In the genomic region with DNA sequence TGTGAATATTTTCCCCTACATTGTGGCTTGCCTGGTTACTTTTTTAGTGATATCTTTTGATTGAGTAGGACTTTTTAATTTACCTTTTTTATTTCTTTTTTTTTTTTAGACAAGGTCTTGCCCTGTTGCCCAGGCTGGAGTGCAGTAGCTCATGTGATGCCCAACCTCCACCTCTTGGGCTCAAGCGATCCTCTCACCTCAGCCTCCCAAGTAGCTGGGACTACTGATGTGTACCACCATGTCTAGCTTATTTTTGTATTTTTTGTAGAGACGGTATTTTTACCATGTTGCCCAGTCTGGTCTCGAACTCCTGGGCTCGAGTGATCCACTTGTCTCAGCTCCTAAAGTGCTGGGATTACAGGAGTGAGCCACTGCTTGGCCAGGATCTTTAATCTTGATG, we compare ENCODE assay signal across 17 cellular contexts. TPM values are rescaled to one million over a fixed set of nuclear protein-coding genes. Genes with fewer than 3 reads are reported as not detected.
DNase-seq lines count a peak whose midpoint lies in the region; ATAC-seq, FAIRE-seq and TF ChIP-seq lines count a peak whose summit lies in the region.
"Had no signal": no experiment of that assay in that cellular context is flagged by ENCODE, and none has a peak within 500 bp of the region (broad histone marks: within the 10 kb centered on the region; RNA-seq: fewer than 3 reads in every experiment).

No MANE protein-coding gene starts in this region.

- no peaks in the 10 kb centered on the region for H3K9me3 Mint-ChIP-seq in CD8-positive, alpha-beta T cell
- H3K9me3 Mint-ChIP-seq in naive thymus-derived CD8-positive, alpha-beta T cell: no peaks in the 10 kb centered on the region

- DNase-seq in A549 (ENCODE audit: low read depth in 1 of 2, low spot score in 1 of 2) (no peak), body of pancreas (no peak), gastrocnemius medialis (no peak), caudate nucleus (lab: John Stamatoyannopoulos, UW) (no peak)
- no peak for DNase-seq in CD8-positive, alpha-beta T cell
- DNase-seq in naive thymus-derived CD8-positive, alpha-beta T cell: no peak
- DNase-seq: BE2C, COR-L47, H9, NCI-H1417, NCI-H1930, NCI-H2171, NCI-H446 treated with DMSO at 0.1 percent for 48 hours, NCI-H748 treated with DMSO at 0.1 percent for 48 hours had no signal

- no peak for TF ChIP-seq EP300 in A549 (IDR thresholded peaks at IDR 0.05)

- intact Hi-C loops in CD8-positive, alpha-beta T cell (cut with DNase I, micrococcal nuclease): loop anchor here in 1 of 2 experiments (1.0 to 5.0 kb wide), 2 partner anchors 17 to 37 kb away; no protein-coding TSS in a partner anchor
- intact Hi-C loops in body of pancreas (cut with DNase I) (no loop called here), gastrocnemius medialis (cut with DNase I; ENCODE audit: low total_unique reads) (no loop called here)

- no peak for TF ChIP-seq CTCF in A549 (IDR thresholded peaks at IDR 0.05)
- TF ChIP-seq CTCF in CD8-positive, alpha-beta T cell (IDR thresholded peaks at IDR 0.05): no peak
- no peak for TF ChIP-seq CTCF in body of pancreas (IDR thresholded peaks at IDR 0.05)
- no peak for TF ChIP-seq CTCF in gastrocnemius medialis (IDR thresholded peaks at IDR 0.05 in 4 of 5, conservative IDR thresholded peaks at IDR 0.05 in 1 of 5)

- H3K27ac Mint-ChIP-seq in CD8-positive, alpha-beta T cell: peak overlapping the region; percentile 34
- H3K27ac Mint-ChIP-seq in naive thymus-derived CD8-positive, alpha-beta T cell: peak overlapping the region in 7 of 10 donors; percentile 1 to 74 (median 64)

- ATAC-seq in A549: no peak
- ATAC-seq in CD8-positive, alpha-beta T cell: no peak
- ATAC-seq in body of pancreas: no peak
- no peak for ATAC-seq in naive thymus-derived CD8-positive, alpha-beta T cell
- no peak for ATAC-seq in gastrocnemius medialis
- ATAC-seq in HG03571 (IDR thresholded peaks at IDR 0.05; ENCODE audit: unreplicated experiment): no peak
- ATAC-seq: Panc1, Right ventricle myocardium inferior had no signal

- no peaks in the 10 kb centered on the region for H3K27me3 Mint-ChIP-seq in CD8-positive, alpha-beta T cell (ENCODE audit: low read depth)
- no peaks in the 10 kb centered on the region for H3K27me3 Mint-ChIP-seq in naive thymus-derived CD8-positive, alpha-beta T cell

- CTCF ChIA-PET in A549 (lab: Yijun Ruan, JAX): interaction anchor here (0.8 to 3.2 kb wide), 4 partner anchors 22 to 354 kb away, joined by 3 to 35 read pairs (median 3); a partner anchor contains a TSS
- CTCF ChIA-PET in CD8-positive, alpha-beta T cell (lab: Charles Lee): interaction anchor here (1.2 to 4.3 kb wide), 3 partner anchors 97 to 107 kb away, joined by 3 to 119 read pairs (median 18); no protein-coding TSS in a partner anchor

- H3K27me3 ChIP-seq in CD8-positive, alpha-beta T cell (ENCODE audit: insufficient read depth, low read length): no peaks in the 10 kb centered on the region
- no peaks in the 10 kb centered on the region for H3K27me3 ChIP-seq in body of pancreas
- no peaks in the 10 kb centered on the region for H3K27me3 ChIP-seq in gastrocnemius medialis
- H3K27me3 ChIP-seq: BE2C had no signal

- FAIRE-seq in A549 (lab: Jason Lieb, UNC): no peak

- no peak for TF ChIP-seq RAD21 in A549 (conservative IDR thresholded peaks at IDR 0.05 in 1 of 2, IDR thresholded peaks at IDR 0.05 in 1 of 2)

- H3K4me1 ChIP-seq in A549 (peaks cover 72% of the 10 kb centered on the region), body of pancreas (peaks cover 74% of the 10 kb centered on the region), gastrocnemius medialis (no peaks in the 10 kb centered on the region)
- H3K4me1 ChIP-seq in CD8-positive, alpha-beta T cell (ENCODE audit: insufficient read depth, low read length): peaks cover 57% of the 10 kb centered on the region

- POLR2A ChIA-PET in A549 (lab: Yijun Ruan, JAX): no interaction called here
- POLR2A ChIA-PET in CD8-positive, alpha-beta T cell (lab: Charles Lee): interaction anchor here (0.8 kb wide), 1 partner anchor 96 kb away, joined by 3 read pairs; no protein-coding TSS in a partner anchor
- POLR2A ChIA-PET in naive thymus-derived CD8-positive, alpha-beta T cell (lab: Charles Lee): interaction anchor here (1.5 to 2.5 kb wide), 2 partner anchors 94 to 98 kb away, joined by 4 to 11 read pairs; no protein-coding TSS in a partner anchor

- peaks cover 20% of the 10 kb centered on the region for H3K36me3 Mint-ChIP-seq in CD8-positive, alpha-beta T cell
- peaks cover 0 to 10% (median 2%) of the 10 kb centered on the region in 3 donors for H3K36me3 Mint-ChIP-seq in naive thymus-derived CD8-positive, alpha-beta T cell

- H3K9me3 ChIP-seq in A549 (no peaks in the 10 kb centered on the region), body of pancreas (no peaks in the 10 kb centered on the region), gastrocnemius medialis (no peaks in the 10 kb centered on the region)
- no peaks in the 10 kb centered on the region for H3K9me3 ChIP-seq in CD8-positive, alpha-beta T cell (ENCODE audit: low read length)
- H3K9me3 ChIP-seq: BE2C had no signal

- peaks cover 82% of the 10 kb centered on the region for H3K4me1 Mint-ChIP-seq in CD8-positive, alpha-beta T cell (ENCODE audit: low read depth)
- peaks cover 44 to 85% (median 72%) of the 10 kb centered on the region in 4 donors for H3K4me1 Mint-ChIP-seq in naive thymus-derived CD8-positive, alpha-beta T cell

- in situ Hi-C loops in gastrocnemius medialis (cut with MboI; ENCODE audit: low sequenced_read_pairs in 4 of 4): no loop called here

- no peak for TF ChIP-seq POLR2A in A549 (IDR thresholded peaks at IDR 0.05; ENCODE audit: low read length)
- no peak for TF ChIP-seq POLR2A in body of pancreas (IDR thresholded peaks at IDR 0.05)
- no peak for TF ChIP-seq POLR2A in gastrocnemius medialis (IDR thresholded peaks at IDR 0.05)

- peak overlapping the region in 1 of 2 experiments; percentile 61; a peak in 4 of 6 replicates for H3K27ac ChIP-seq in A549
- no peak overlapping the region for H3K27ac ChIP-seq in CD8-positive, alpha-beta T cell (ENCODE audit: low read depth, low read length)
- peak overlapping the region in 3 of 4 donors; percentile 31 to 75 (median 36) for H3K27ac ChIP-seq in body of pancreas
- H3K27ac ChIP-seq in gastrocnemius medialis: no peak overlapping the region
- H3K27ac ChIP-seq in caudate nucleus (ENCODE audit: low read depth, low read length): no peak overlapping the region

- H3K4me3 Mint-ChIP-seq in CD8-positive, alpha-beta T cell: no peak overlapping the region
- H3K4me3 Mint-ChIP-seq in naive thymus-derived CD8-positive, alpha-beta T cell: peak overlapping the region in 3 of 10 donors; percentile 15 to 52 (median 23)
- H3K4me3 Mint-ChIP-seq: H9 had no signal

- 91% methylated on average over 4 of the region's 4 CpGs for WGBS in A549 (ENCODE audit: missing lambda C conversion rate)
- 90 to 95% methylated on average over 4 of the region's 4 CpGs for WGBS in body of pancreas, 2 donors

- H3K4me3 ChIP-seq in A549: no peak overlapping the region
- no peak overlapping the region for H3K4me3 ChIP-seq in CD8-positive, alpha-beta T cell (ENCODE audit: low read depth, low read length)
- H3K4me3 ChIP-seq in body of pancreas: no peak overlapping the region
- H3K4me3 ChIP-seq in gastrocnemius medialis: no peak overlapping the region

- H3K4me2 ChIP-seq in A549: peak overlapping the region; percentile 77; the same call in 2 of the 3 replicates

- H3K36me3 ChIP-seq in CD8-positive, alpha-beta T cell (ENCODE audit: insufficient read depth, low read length): no peaks in the 10 kb centered on the region
- H3K36me3 ChIP-seq in body of pancreas (replicated peaks in 1 of 2; ENCODE audit: insufficient read depth in 1 of 2, low read depth in 2 of 2): no peaks in the 10 kb centered on the region
- H3K36me3 ChIP-seq in gastrocnemius medialis: no peaks in the 10 kb centered on the region
- H3K36me3 ChIP-seq: BE2C had no signal

TF ChIP-seq in A549, 52 proteins besides CTCF, POLR2A, EP300 and RAD21:
- TF ChIP-seq POLR2AphosphoS2 (conservative IDR thresholded peaks at IDR 0.05; ENCODE audit: low read length): no peak
- TF ChIP-seq CHD4 (IDR thresholded peaks at IDR 0.05; ENCODE audit: borderline replicate concordance): peak; percentile 7; the same call in 1 of the 2 replicates

RNA-seq across cellular contexts. Expression of a gene that starts 25.3 kb away (rescaled TPM):
- polyA plus RNA-seq in A549 (2011; rRNA removed) (115 and 130 TPM in 2 replicates), A549 (2017; fragmentation: RNase III; extraction: RNeasy Plus Mini Kit Qiagen cat#74134 plus additional on column Dnase treatment) (34.6 to 39.0 TPM (median 36.3 TPM) in 3 replicates)
- 23.2 and 24.9 TPM in 2 replicates for polyA plus RNA-seq in A549 (2012; cell fraction: cytosol; rRNA removed)
- polyA plus RNA-seq in A549 (2012; cell fraction: nucleus; rRNA removed): 20.9 and 29.1 TPM in 2 replicates
- polyA minus RNA-seq in A549 (2011; rRNA and poly(A)+ RNA removed): 88.9 and 93.5 TPM in 2 replicates
- 100 to 1,000 TPM; 224 to 240 TPM for total RNA-seq in CD8-positive, alpha-beta T cell
- total RNA-seq in body of pancreas (10 to 100 TPM; 37.4 to 39.9 TPM), gastrocnemius medialis (1 to 10 TPM; 3.0 to 5.0 (median 4.6) TPM)
- 100 to 1,000 TPM; 108 to 111 TPM for total RNA-seq in naive thymus-derived CD8-positive, alpha-beta T cell
- polyA plus RNA-seq in naive thymus-derived CD8-positive, alpha-beta T cell: 10 to 100 TPM; 37.8 to 48.1 (median 44.7) TPM

Comparison
In these comparisons a context has a peak if more than half of its experiments do, and no peak if none do; other contexts are left out.
1. H3K27ac ChIP-seq: peak in body of pancreas (3 of 4); none in CD8-positive, alpha-beta T cell (single experiment), gastrocnemius medialis (0 of 4) and caudate nucleus (single experiment).
2. RNA of a gene that starts 25.3 kb away (total RNA-seq): 224 to 240 TPM in CD8-positive, alpha-beta T cell, 108 to 111 TPM in naive thymus-derived CD8-positive, alpha-beta T cell and 37.4 to 39.9 TPM in body of pancreas; 3.0 to 5.0 TPM in gastrocnemius medialis; every median in the first group is over 4 times any median in the second.